Comparison of ENCODE assay signal across 1 cellular context in genomic region chr6:136014454-136015421, GRCh38.
A peak's percentile ranks its signal among the peaks of the same experiment; 100 is the strongest.
TF ChIP-seq lines count a peak whose summit lies in the region.

No MANE protein-coding gene starts in this region.

TF ChIP-seq in HEK293, 187 proteins besides CTCF, POLR2A, EP300 and RAD21 (continued from another document):
- TF ChIP-seq INSM2 (tag by site-specific recombination; IDR thresholded peaks at IDR 0.05) (no peak), FEZF1 (tag by site-specific recombination; IDR thresholded peaks at IDR 0.05) (no peak), ZIC2 (tag by site-specific recombination; IDR thresholded peaks at IDR 0.05) (peak; percentile 61), ZNF558 (tag by site-specific recombination; IDR thresholded peaks at IDR 0.05) (peak; percentile 54; the same call in 1 of the 2 replicates)
